In the genomic region with DNA sequence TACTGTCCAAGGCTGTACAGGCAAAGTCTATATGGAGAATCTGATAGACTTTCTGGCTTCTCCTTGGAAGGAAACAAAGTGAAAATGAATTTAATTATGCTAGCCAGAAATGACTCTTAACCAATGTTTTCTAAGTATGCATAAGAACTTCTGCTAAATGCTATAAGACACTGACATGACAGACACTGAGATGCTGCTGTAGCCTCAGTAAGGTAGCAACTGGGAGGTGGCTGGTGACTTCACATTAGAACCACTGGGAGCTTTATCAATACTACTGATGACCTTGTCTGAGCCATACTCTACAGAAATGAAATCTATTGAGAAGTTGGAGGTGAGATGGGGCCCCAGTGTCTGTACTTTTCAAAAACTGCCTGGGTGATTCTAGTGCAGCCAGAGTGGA, we compare ENCODE assay signal across 14 cellular contexts.
"Had no signal": no experiment of that assay in that cellular context is flagged by ENCODE, and none has a peak within 500 bp of the region (broad histone marks: within the 10 kb centered on the region; RNA-seq: fewer than 3 reads in every experiment).

No MANE protein-coding gene starts in this region.

- H3K36me3 ChIP-seq: esophagus squamous epithelium, transverse colon had no signal

- H3K9me3 Mint-ChIP-seq: activated naive CD8-positive, alpha-beta T cell treated with anti-CD3 and anti-CD28 coated beads for 36 hours; brain; nephron progenitor cell had no signal

- H3K9me3 ChIP-seq: esophagus squamous epithelium, psoas muscle, transverse colon had no signal

- DNase-seq: activated CD4-positive, CD25-positive, alpha-beta regulatory T cell; activated naive CD8-positive, alpha-beta T cell treated with anti-CD3 and anti-CD28 coated beads for 36 hours; activated T-cell treated with anti-CD3 and anti-CD28 coated beads, Interleukin-2, amount 50 U/mL, for 48 hours; central memory CD4-positive, alpha-beta T cell; cortex of kidney; effector CD8-positive, alpha-beta T cell; esophagus squamous epithelium; kidney glomerular epithelial cell; nephron progenitor cell; psoas muscle; stimulated activated CD4-positive, alpha-beta T cell treated with anti-CD3 and anti-CD28 coated beads, Interleukin-1b, Interleukin-23, amount 100 ng/mL, for 48 hours; SW 1271; transverse colon had no signal

- H3K4me3 Mint-ChIP-seq: activated naive CD8-positive, alpha-beta T cell treated with anti-CD3 and anti-CD28 coated beads for 36 hours; brain; nephron progenitor cell had no signal

- H3K27ac Mint-ChIP-seq: activated naive CD8-positive, alpha-beta T cell treated with anti-CD3 and anti-CD28 coated beads for 36 hours; nephron progenitor cell had no signal

- H3K27me3 ChIP-seq: esophagus squamous epithelium, transverse colon had no signal

- H3K4me1 ChIP-seq: transverse colon had no signal

- H3K4me3 ChIP-seq: esophagus squamous epithelium, psoas muscle, transverse colon had no signal
